ENCODE assay signal across 11 cellular contexts in the genomic region with DNA sequence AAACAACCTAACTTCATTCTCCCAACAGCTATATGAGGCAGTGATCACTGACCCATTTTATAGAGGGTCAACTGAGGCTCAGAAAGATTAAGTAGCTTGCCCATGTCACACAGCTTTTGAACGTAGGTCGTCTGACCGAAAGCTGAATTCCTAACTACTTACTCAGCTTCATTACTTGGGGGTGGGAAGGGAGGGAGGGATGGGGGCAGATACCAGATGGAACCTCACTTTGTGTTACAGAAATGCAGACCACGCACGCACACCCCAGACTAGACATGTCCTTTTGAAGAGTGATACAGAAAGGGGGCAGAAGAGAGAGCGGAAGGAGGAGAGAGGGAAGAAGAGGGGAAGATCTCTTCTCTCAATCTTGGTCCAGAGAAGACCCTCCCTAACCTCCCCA. TPM values are rescaled to one million over a fixed set of nuclear protein-coding genes. Genes with fewer than 3 reads are reported as not detected.
DNase-seq lines count a peak whose midpoint lies in the region; ATAC-seq and TF ChIP-seq lines count a peak whose summit lies in the region.
"Had no signal": no experiment of that assay in that cellular context is flagged by ENCODE, and none has a peak within 500 bp of the region (broad histone marks: within the 10 kb centered on the region; RNA-seq: fewer than 3 reads in every experiment).

No MANE protein-coding gene starts in this region.

- peaks cover 12% of the 10 kb centered on the region for H4K20me1 ChIP-seq in smooth muscle cell (ENCODE audit: low read depth)

- no peaks in the 10 kb centered on the region for H3K79me2 ChIP-seq in smooth muscle cell (ENCODE audit: low read depth)

- H3K4me1 Mint-ChIP-seq in activated naive CD4-positive, alpha-beta T cell treated with anti-CD3 and anti-CD28 coated beads, Interleukin-2, amount 50 U/mL, for 24 hours = peaks cover 25% of the 10 kb centered on the region
- H3K4me1 Mint-ChIP-seq in activated CD8-positive, alpha-beta T cell treated with anti-CD3 and anti-CD28 coated beads, Interleukin-2, amount 10 ng/mL, durations not matched to agents 7 days and 5 days (ENCODE audit: low read depth) = peaks cover 29% of the 10 kb centered on the region

- no peak overlapping the region for H2AFZ ChIP-seq in smooth muscle cell (ENCODE audit: low read depth)

- H3K4me1 ChIP-seq in smooth muscle cell (ENCODE audit: low read depth) = peaks cover 35% of the 10 kb centered on the region

- peak overlapping the region; percentile 67 for H3K27ac ChIP-seq in smooth muscle cell (ENCODE audit: low read depth)
- H3K27ac ChIP-seq: psoas muscle had no signal

- H3K9me3 ChIP-seq in smooth muscle cell (replicated peaks; ENCODE audit: low read depth) = no peaks in the 10 kb centered on the region
- H3K9me3 ChIP-seq: psoas muscle had no signal

- TF ChIP-seq CTCF in foreskin fibroblast (IDR thresholded peaks at IDR 0.05; ENCODE audit: low read depth, low read length) (no peak), smooth muscle cell (IDR thresholded peaks at IDR 0.05; ENCODE audit: borderline replicate concordance, insufficient read depth, poor library complexity, severe bottlenecking) (no peak), omental fat pad (IDR thresholded peaks at IDR 0.05) (no peak)

- H3F3A ChIP-seq in smooth muscle cell (ENCODE audit: low read depth) = peaks cover 3% of the 10 kb centered on the region

- POLR2A ChIA-PET in activated CD8-positive, alpha-beta T cell treated with anti-CD3 and anti-CD28 coated beads, Interleukin-2, amount 10 ng/mL, durations not matched to agents 7 days and 5 days (lab: Charles Lee) = interaction anchor here (1.1 kb wide), 1 partner anchor 92 kb away, joined by 3 read pairs; no protein-coding TSS in a partner anchor

- H3K4me3 ChIP-seq in foreskin fibroblast (ENCODE audit: low read depth in 1 of 2, low read length in 2 of 2) (peak overlapping the region; percentile 58 to 74), smooth muscle cell (no peak overlapping the region)

- peak overlapping the region; percentile 100 for H3K4me2 ChIP-seq in smooth muscle cell

- no peak overlapping the region for H3K9ac ChIP-seq in smooth muscle cell (ENCODE audit: low read depth)

- H3K27me3 Mint-ChIP-seq in activated naive CD4-positive, alpha-beta T cell treated with anti-CD3 and anti-CD28 coated beads, Interleukin-2, amount 50 U/mL, for 24 hours = peaks cover 1% of the 10 kb centered on the region
- peaks cover 55% of the 10 kb centered on the region for H3K27me3 Mint-ChIP-seq in activated CD8-positive, alpha-beta T cell treated with anti-CD3 and anti-CD28 coated beads, Interleukin-2, amount 10 ng/mL, durations not matched to agents 7 days and 5 days (ENCODE audit: low read depth)

- ATAC-seq in omental fat pad (ENCODE audit: low FRiP score) = no peak
- ATAC-seq in activated CD8-positive, alpha-beta T cell treated with anti-CD3 and anti-CD28 coated beads, Interleukin-2, amount 10 ng/mL, durations not matched to agents 7 days and 5 days = no peak

- no peak for DNase-seq in activated naive CD4-positive, alpha-beta T cell treated with anti-CD3 and anti-CD28 coated beads, Interleukin-2, amount 50 U/mL, for 16 hours
- peak; percentile 84 for DNase-seq in RPMI7951 (ENCODE audit: low read depth)
- peak; percentile 65 to 77 for DNase-seq in foreskin fibroblast
- no peak for DNase-seq in smooth muscle cell (lab: John Stamatoyannopoulos, UW; ENCODE audit: unreplicated experiment)
- no peak for DNase-seq in omental fat pad (ENCODE audit: low spot score)
- DNase-seq in NCI-H2029 (lab: John Stamatoyannopoulos, UW) = no peak
- no peak for DNase-seq in activated CD8-positive, alpha-beta T cell treated with anti-CD3 and anti-CD28 coated beads, Interleukin-2, amount 10 ng/mL, durations not matched to agents 7 days and 5 days
- DNase-seq: activated CD8-positive, alpha-beta memory T cell treated with anti-CD3 and anti-CD28 coated beads, Interleukin-2, amount 10 ng/mL, durations not matched to agents 7 days and 5 days had no signal

- peak overlapping the region; percentile 41 for H3K27ac Mint-ChIP-seq in activated naive CD4-positive, alpha-beta T cell treated with anti-CD3 and anti-CD28 coated beads, Interleukin-2, amount 50 U/mL, for 24 hours
- no peak overlapping the region for H3K27ac Mint-ChIP-seq in activated CD8-positive, alpha-beta T cell treated with anti-CD3 and anti-CD28 coated beads, Interleukin-2, amount 10 ng/mL, durations not matched to agents 7 days and 5 days
- H3K27ac Mint-ChIP-seq: activated CD8-positive, alpha-beta memory T cell treated with anti-CD3 and anti-CD28 coated beads, Interleukin-2, amount 10 ng/mL, durations not matched to agents 7 days and 5 days had no signal

- H3K36me3 Mint-ChIP-seq in activated naive CD4-positive, alpha-beta T cell treated with anti-CD3 and anti-CD28 coated beads, Interleukin-2, amount 50 U/mL, for 24 hours = no peaks in the 10 kb centered on the region
- no peaks in the 10 kb centered on the region for H3K36me3 Mint-ChIP-seq in activated CD8-positive, alpha-beta T cell treated with anti-CD3 and anti-CD28 coated beads, Interleukin-2, amount 10 ng/mL, durations not matched to agents 7 days and 5 days (ENCODE audit: low read depth)
- H3K36me3 Mint-ChIP-seq: activated CD8-positive, alpha-beta memory T cell treated with anti-CD3 and anti-CD28 coated beads, Interleukin-2, amount 10 ng/mL, durations not matched to agents 7 days and 5 days had no signal

- peak overlapping the region; percentile 67 for H3K4me3 Mint-ChIP-seq in activated naive CD4-positive, alpha-beta T cell treated with anti-CD3 and anti-CD28 coated beads, Interleukin-2, amount 50 U/mL, for 24 hours
- H3K4me3 Mint-ChIP-seq in activated CD8-positive, alpha-beta T cell treated with anti-CD3 and anti-CD28 coated beads, Interleukin-2, amount 10 ng/mL, durations not matched to agents 7 days and 5 days = no peak overlapping the region
- H3K4me3 Mint-ChIP-seq: activated CD8-positive, alpha-beta memory T cell treated with anti-CD3 and anti-CD28 coated beads, Interleukin-2, amount 10 ng/mL, durations not matched to agents 7 days and 5 days had no signal

- no peaks in the 10 kb centered on the region for H3K36me3 ChIP-seq in smooth muscle cell (ENCODE audit: low read depth)

- CTCF ChIA-PET in activated CD8-positive, alpha-beta T cell treated with anti-CD3 and anti-CD28 coated beads, Interleukin-2, amount 10 ng/mL, durations not matched to agents 7 days and 5 days (lab: Charles Lee) = interaction anchor here (1.0 to 7.6 kb wide), 3 partner anchors 16 to 36 kb away, joined by 3 to 43 read pairs (median 8); no protein-coding TSS in a partner anchor

- WGBS in smooth muscle cell (ENCODE audit: low lambda C conversion rate) = 20% methylated on average over 4 of the region's 6 CpGs

- H3K27me3 ChIP-seq in smooth muscle cell (ENCODE audit: low read depth) = no peaks in the 10 kb centered on the region

- H3K9me3 Mint-ChIP-seq in activated naive CD4-positive, alpha-beta T cell treated with anti-CD3 and anti-CD28 coated beads, Interleukin-2, amount 50 U/mL, for 24 hours = no peaks in the 10 kb centered on the region
- no peaks in the 10 kb centered on the region for H3K9me3 Mint-ChIP-seq in activated CD8-positive, alpha-beta T cell treated with anti-CD3 and anti-CD28 coated beads, Interleukin-2, amount 10 ng/mL, durations not matched to agents 7 days and 5 days (ENCODE audit: insufficient read depth)

RNA-seq across cellular contexts. Expression of gene ADGRB2, which starts 2.3 kb away (rescaled TPM):
- total RNA-seq in RPMI7951 (2014; rRNA removed; shearing (Covaris generic)) = 3.4 and 6.7 TPM in 2 replicates
- total RNA-seq in smooth muscle cell (8.8 and 10.6 TPM in 2 replicates), omental fat pad (1 to 10 TPM in 3 of 4 donors, under 1 TPM in 1; 0.79 to 7.5 (median 3.3) TPM)
- 7.5 and 9.4 TPM in 2 replicates for polyA plus RNA-seq in smooth muscle cell
- total RNA-seq in activated CD8-positive, alpha-beta T cell treated with anti-CD3 and anti-CD28 coated beads, Interleukin-2, amount 10 ng/mL, durations not matched to agents 7 days and 5 days = under 1 TPM; 0.05 to 0.37 TPM
- polyA plus RNA-seq: CD14-positive monocyte had no signal

RNA-seq across cellular contexts. Expression of gene SPOCD1, which starts 53.9 kb away (rescaled TPM):
- 9.6 and 12.4 TPM in 2 replicates for total RNA-seq in RPMI7951 (2014; rRNA removed; shearing (Covaris generic))
- 39.5 and 43.8 TPM in 2 replicates for total RNA-seq in smooth muscle cell
- polyA plus RNA-seq in smooth muscle cell = 45.3 and 46.1 TPM in 2 replicates
- 10 to 100 TPM in 2 of 4 donors, under 1 TPM in 1, not detected in 1; 0.63 to 23.9 (median 23.2) TPM for total RNA-seq in omental fat pad
- total RNA-seq in activated CD8-positive, alpha-beta T cell treated with anti-CD3 and anti-CD28 coated beads, Interleukin-2, amount 10 ng/mL, durations not matched to agents 7 days and 5 days = not detected
- total RNA-seq: activated CD8-positive, alpha-beta memory T cell treated with anti-CD3 and anti-CD28 coated beads, Interleukin-2, amount 10 ng/mL, durations not matched to agents 7 days and 5 days had no signal
- polyA plus RNA-seq: CD14-positive monocyte had no signal

RNA-seq across cellular contexts. Expression of gene COL16A1, which starts 58.1 kb away (rescaled TPM):
- 6.9 and 7.1 TPM in 2 replicates for total RNA-seq in RPMI7951 (2014; rRNA removed; shearing (Covaris generic))
- total RNA-seq in smooth muscle cell (67.3 and 105 TPM in 2 replicates), omental fat pad (10 to 100 TPM; 17.4 to 69.2 (median 21.7) TPM)
- 126 and 152 TPM in 2 replicates for polyA plus RNA-seq in smooth muscle cell
- not detected for total RNA-seq in activated CD8-positive, alpha-beta T cell treated with anti-CD3 and anti-CD28 coated beads, Interleukin-2, amount 10 ng/mL, durations not matched to agents 7 days and 5 days
- total RNA-seq: activated CD8-positive, alpha-beta memory T cell treated with anti-CD3 and anti-CD28 coated beads, Interleukin-2, amount 10 ng/mL, durations not matched to agents 7 days and 5 days had no signal
- polyA plus RNA-seq: CD14-positive monocyte had no signal

Comparison
In these comparisons a context has a peak if more than half of its experiments do, and no peak if none do; other contexts are left out.
1. DNase-seq: peak in RPMI7951 (single experiment) and foreskin fibroblast (2 of 2); none in activated naive CD4-positive, alpha-beta T cell treated with anti-CD3 and anti-CD28 coated beads, Interleukin-2, amount 50 U/mL, for 16 hours (single experiment), smooth muscle cell (single experiment), omental fat pad (single experiment), NCI-H2029 (single experiment) and activated CD8-positive, alpha-beta T cell treated with anti-CD3 and anti-CD28 coated beads, Interleukin-2, amount 10 ng/mL, durations not matched to agents 7 days and 5 days (single experiment).